1 cellular context compared by ENCODE assay signal in the genomic region with DNA sequence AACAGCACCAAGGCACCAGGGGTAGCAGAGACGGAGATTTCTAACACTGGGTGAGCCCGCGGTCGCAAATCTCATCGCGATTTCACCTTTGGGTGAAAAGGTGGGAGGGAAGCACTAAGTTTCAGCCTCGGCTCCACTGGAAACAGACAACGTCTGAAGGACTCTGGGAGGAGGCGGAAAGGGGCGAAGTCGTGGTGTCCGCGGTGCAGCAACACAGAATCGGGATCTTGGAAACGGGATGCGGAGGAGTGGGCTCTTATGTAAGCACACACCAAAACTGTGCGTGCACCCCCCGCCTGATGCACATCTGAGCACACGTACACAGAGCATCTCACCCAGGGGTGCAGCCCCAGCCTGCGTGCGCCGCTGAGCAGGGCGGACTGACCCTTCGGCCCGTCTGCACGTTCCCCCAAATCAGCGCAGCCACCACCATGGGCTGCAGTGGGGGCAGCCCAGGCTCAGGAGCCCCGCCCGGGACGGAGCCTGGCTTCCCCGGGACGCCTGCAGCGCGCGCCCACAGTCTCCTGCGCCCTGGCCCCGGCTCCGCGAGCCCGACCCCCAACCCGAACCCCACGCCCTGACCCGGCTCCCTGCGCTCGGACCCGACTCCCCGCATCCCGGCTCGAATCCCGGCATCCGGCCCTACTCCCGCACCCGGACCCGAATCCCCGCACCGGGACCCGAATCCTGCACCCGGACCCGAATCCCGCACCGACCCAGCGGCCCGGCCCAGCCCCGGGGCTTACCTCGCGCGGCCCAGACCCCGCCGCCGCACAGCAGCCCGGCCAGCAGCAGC.
TF ChIP-seq lines count a peak whose summit lies in the region.

No MANE protein-coding gene starts in this region.

TF ChIP-seq in HepG2, 621 proteins besides CTCF, POLR2A, EP300 and RAD21 (continued from another document and continues in another):
- TF ChIP-seq, protein P1, sequence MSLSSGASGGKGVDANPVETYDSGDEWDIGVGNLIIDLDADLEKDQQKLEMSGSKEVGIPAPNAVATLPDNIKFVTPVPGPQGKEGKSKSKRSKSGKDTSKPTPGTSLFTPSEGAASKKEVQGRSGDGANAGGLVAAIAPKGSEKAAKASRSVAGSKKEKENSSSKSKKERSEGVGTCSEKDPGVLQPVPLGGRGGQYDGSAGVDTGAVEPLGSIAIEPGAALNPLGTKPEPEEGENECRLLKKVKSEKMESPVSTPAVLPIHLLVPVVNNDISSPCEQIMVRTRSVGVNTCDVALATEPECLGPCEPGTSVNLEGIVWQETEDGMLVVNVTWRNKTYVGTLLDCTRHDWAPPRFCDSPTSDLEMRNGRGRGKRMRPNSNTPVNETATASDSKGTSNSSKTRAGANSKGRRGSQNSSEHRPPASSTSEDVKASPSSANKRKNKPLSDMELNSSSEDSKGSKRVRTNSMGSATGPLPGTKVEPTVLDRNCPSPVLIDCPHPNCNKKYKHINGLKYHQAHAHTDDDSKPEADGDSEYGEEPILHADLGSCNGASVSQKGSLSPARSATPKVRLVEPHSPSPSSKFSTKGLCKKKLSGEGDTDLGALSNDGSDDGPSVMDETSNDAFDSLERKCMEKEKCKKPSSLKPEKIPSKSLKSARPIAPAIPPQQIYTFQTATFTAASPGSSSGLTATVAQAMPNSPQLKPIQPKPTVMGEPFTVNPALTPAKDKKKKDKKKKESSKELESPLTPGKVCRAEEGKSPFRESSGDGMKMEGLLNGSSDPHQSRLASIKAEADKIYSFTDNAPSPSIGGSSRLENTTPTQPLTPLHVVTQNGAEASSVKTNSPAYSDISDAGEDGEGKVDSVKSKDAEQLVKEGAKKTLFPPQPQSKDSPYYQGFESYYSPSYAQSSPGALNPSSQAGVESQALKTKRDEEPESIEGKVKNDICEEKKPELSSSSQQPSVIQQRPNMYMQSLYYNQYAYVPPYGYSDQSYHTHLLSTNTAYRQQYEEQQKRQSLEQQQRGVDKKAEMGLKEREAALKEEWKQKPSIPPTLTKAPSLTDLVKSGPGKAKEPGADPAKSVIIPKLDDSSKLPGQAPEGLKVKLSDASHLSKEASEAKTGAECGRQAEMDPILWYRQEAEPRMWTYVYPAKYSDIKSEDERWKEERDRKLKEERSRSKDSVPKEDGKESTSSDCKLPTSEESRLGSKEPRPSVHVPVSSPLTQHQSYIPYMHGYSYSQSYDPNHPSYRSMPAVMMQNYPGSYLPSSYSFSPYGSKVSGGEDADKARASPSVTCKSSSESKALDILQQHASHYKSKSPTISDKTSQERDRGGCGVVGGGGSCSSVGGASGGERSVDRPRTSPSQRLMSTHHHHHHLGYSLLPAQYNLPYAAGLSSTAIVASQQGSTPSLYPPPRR (CRISPR knock-in tag; IDR thresholded peaks at IDR 0.05; ENCODE audit: borderline replicate concordance) = 0 out of 2 replicates have a peak, but pooled peaks have one; percentile 36
- TF ChIP-seq RXRB (CRISPR knock-in tag; IDR thresholded peaks at IDR 0.05; ENCODE audit: borderline replicate concordance) = no peak
- TF ChIP-seq, protein P2, sequence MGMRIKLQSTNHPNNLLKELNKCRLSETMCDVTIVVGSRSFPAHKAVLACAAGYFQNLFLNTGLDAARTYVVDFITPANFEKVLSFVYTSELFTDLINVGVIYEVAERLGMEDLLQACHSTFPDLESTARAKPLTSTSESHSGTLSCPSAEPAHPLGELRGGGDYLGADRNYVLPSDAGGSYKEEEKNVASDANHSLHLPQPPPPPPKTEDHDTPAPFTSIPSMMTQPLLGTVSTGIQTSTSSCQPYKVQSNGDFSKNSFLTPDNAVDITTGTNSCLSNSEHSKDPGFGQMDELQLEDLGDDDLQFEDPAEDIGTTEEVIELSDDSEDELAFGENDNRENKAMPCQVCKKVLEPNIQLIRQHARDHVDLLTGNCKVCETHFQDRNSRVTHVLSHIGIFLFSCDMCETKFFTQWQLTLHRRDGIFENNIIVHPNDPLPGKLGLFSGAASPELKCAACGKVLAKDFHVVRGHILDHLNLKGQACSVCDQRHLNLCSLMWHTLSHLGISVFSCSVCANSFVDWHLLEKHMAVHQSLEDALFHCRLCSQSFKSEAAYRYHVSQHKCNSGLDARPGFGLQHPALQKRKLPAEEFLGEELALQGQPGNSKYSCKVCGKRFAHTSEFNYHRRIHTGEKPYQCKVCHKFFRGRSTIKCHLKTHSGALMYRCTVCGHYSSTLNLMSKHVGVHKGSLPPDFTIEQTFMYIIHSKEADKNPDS (CRISPR knock-in tag; IDR thresholded peaks at IDR 0.05) = no peak
- TF ChIP-seq KLF16 (CRISPR knock-in tag; IDR thresholded peaks at IDR 0.05) = no peak
- TF ChIP-seq, protein P3, sequence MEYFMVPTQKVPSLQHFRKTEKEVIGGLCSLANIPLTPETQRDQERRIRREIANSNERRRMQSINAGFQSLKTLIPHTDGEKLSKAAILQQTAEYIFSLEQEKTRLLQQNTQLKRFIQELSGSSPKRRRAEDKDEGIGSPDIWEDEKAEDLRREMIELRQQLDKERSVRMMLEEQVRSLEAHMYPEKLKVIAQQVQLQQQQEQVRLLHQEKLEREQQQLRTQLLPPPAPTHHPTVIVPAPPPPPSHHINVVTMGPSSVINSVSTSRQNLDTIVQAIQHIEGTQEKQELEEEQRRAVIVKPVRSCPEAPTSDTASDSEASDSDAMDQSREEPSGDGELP (IDR thresholded peaks at IDR 0.05; ENCODE audit: borderline replicate concordance, low read depth) = no peak
- no peak for TF ChIP-seq RBAK (CRISPR knock-in tag; IDR thresholded peaks at IDR 0.05)
- no peak for TF ChIP-seq HDAC6 (IDR thresholded peaks at IDR 0.05; ENCODE audit: low read depth, low read length)
- TF ChIP-seq, protein P4, sequence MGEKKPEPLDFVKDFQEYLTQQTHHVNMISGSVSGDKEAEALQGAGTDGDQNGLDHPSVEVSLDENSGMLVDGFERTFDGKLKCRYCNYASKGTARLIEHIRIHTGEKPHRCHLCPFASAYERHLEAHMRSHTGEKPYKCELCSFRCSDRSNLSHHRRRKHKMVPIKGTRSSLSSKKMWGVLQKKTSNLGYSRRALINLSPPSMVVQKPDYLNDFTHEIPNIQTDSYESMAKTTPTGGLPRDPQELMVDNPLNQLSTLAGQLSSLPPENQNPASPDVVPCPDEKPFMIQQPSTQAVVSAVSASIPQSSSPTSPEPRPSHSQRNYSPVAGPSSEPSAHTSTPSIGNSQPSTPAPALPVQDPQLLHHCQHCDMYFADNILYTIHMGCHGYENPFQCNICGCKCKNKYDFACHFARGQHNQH (CRISPR knock-in tag; IDR thresholded peaks at IDR 0.05) = no peak
- TF ChIP-seq ZNF674 (CRISPR knock-in tag; IDR thresholded peaks at IDR 0.05; ENCODE audit: low read depth) = no peak
- no peak for TF ChIP-seq HOXA3 (CRISPR knock-in tag; IDR thresholded peaks at IDR 0.05)
- no peak for TF ChIP-seq MBD4 (IDR thresholded peaks at IDR 0.05; ENCODE audit: borderline replicate concordance, low read length)
- TF ChIP-seq ZNF577 (CRISPR knock-in tag; IDR thresholded peaks at IDR 0.05; ENCODE audit: borderline replicate concordance, low read depth) = no peak
- TF ChIP-seq, protein P5, sequence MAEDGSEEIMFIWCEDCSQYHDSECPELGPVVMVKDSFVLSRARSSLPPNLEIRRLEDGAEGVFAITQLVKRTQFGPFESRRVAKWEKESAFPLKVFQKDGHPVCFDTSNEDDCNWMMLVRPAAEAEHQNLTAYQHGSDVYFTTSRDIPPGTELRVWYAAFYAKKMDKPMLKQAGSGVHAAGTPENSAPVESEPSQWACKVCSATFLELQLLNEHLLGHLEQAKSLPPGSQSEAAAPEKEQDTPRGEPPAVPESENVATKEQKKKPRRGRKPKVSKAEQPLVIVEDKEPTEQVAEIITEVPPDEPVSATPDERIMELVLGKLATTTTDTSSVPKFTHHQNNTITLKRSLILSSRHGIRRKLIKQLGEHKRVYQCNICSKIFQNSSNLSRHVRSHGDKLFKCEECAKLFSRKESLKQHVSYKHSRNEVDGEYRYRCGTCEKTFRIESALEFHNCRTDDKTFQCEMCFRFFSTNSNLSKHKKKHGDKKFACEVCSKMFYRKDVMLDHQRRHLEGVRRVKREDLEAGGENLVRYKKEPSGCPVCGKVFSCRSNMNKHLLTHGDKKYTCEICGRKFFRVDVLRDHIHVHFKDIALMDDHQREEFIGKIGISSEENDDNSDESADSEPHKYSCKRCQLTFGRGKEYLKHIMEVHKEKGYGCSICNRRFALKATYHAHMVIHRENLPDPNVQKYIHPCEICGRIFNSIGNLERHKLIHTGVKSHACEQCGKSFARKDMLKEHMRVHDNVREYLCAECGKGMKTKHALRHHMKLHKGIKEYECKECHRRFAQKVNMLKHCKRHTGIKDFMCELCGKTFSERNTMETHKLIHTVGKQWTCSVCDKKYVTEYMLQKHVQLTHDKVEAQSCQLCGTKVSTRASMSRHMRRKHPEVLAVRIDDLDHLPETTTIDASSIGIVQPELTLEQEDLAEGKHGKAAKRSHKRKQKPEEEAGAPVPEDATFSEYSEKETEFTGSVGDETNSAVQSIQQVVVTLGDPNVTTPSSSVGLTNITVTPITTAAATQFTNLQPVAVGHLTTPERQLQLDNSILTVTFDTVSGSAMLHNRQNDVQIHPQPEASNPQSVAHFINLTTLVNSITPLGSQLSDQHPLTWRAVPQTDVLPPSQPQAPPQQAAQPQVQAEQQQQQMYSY (CRISPR knock-in tag; IDR thresholded peaks at IDR 0.05) = no peak
- TF ChIP-seq, protein P6, sequence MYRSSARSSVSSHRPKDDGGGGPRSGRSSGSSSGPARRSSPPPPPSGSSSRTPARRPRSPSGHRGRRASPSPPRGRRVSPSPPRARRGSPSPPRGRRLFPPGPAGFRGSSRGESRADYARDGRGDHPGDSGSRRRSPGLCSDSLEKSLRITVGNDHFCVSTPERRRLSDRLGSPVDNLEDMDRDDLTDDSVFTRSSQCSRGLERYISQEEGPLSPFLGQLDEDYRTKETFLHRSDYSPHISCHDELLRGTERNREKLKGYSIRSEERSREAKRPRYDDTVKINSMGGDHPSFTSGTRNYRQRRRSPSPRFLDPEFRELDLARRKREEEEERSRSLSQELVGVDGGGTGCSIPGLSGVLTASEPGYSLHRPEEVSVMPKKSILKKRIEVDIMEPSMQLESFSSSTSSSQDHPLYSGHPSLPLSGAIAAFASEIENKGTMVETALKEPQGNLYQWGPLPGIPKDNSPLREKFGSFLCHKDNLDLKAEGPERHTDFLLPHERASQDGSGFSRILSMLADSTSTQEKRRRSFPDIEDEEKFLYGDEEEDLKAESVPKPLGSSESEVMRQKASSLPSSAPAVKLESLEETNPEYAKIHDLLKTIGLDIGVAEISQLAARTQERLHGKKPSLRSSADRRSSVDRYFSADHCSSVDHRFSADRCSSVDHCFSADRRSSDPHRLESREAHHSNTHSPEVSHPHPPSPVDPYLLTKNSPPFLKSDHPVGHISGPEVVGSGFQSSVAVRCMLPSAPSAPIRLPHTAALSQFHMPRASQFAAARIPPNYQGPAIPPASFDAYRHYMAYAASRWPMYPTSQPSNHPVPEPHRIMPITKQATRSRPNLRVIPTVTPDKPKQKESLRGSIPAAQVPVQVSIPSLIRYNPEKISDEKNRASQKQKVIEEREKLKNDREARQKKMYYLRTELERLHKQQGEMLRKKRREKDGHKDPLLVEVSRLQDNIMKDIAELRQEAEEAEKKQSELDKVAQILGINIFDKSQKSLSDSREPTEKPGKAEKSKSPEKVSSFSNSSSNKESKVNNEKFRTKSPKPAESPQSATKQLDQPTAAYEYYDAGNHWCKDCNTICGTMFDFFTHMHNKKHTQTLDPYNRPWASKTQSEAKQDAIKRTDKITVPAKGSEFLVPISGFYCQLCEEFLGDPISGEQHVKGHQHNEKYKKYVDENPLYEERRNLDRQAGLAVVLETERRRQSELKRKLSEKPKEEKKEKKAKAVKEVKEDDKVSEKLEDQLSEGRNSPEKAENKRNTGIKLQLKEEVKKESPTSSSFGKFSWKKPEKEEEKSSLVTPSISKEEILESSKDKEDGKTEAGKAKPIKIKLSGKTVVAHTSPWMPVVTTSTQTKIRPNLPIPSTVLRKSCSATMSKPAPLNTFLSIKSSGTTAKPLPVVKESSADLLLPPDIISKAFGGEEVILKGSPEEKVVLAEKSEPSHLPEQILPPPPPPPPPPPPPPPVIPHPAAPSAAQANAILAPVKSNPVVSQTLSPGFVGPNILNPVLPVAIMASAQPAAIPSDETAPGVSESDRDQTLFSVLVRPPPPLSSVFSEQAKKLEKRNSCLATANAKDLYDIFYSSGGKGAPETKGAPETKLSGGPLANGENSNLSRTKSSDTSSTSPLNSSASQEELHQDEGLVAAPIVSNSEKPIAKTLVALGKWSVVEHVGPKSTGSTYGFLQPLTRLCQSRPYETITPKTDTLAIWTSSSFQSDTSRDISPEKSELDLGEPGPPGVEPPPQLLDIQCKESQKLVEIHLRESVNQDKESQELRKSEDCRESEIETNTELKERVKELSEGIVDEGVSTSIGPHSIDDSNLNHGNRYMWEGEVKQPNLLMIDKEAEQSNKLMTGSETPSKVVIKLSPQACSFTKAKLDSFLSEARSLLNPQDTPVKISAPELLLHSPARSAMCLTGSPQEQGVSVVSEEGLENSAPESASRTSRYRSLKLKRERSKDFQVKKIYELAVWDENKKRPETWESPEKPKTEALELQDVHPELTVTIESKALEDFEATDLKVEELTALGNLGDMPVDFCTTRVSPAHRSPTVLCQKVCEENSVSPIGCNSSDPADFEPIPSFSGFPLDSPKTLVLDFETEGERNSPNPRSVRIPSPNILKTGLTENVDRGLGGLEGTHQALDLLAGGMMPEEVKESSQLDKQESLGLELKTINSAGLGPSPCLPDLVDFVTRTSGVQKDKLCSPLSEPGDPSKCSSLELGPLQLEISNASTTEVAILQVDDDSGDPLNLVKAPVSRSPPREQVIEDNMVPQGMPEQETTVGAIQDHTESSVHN (CRISPR knock-in tag; IDR thresholded peaks at IDR 0.05) = 0 out of 2 replicates have a peak, but pooled peaks have one; percentile 29
- TF ChIP-seq, protein P7, sequence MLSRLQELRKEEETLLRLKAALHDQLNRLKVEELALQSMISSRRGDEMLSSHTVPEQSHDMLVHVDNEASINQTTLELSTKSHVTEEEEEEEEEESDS (CRISPR knock-in tag; IDR thresholded peaks at IDR 0.05; ENCODE audit: borderline replicate concordance) = no peak
- no peak for TF ChIP-seq ZNF17 (CRISPR knock-in tag; IDR thresholded peaks at IDR 0.05)
- no peak for TF ChIP-seq ZNF33A (CRISPR knock-in tag; IDR thresholded peaks at IDR 0.05; ENCODE audit: borderline replicate concordance)
- no peak for TF ChIP-seq ARID2 (CRISPR knock-in tag; IDR thresholded peaks at IDR 0.05; ENCODE audit: borderline replicate concordance)
- TF ChIP-seq, protein P8, sequence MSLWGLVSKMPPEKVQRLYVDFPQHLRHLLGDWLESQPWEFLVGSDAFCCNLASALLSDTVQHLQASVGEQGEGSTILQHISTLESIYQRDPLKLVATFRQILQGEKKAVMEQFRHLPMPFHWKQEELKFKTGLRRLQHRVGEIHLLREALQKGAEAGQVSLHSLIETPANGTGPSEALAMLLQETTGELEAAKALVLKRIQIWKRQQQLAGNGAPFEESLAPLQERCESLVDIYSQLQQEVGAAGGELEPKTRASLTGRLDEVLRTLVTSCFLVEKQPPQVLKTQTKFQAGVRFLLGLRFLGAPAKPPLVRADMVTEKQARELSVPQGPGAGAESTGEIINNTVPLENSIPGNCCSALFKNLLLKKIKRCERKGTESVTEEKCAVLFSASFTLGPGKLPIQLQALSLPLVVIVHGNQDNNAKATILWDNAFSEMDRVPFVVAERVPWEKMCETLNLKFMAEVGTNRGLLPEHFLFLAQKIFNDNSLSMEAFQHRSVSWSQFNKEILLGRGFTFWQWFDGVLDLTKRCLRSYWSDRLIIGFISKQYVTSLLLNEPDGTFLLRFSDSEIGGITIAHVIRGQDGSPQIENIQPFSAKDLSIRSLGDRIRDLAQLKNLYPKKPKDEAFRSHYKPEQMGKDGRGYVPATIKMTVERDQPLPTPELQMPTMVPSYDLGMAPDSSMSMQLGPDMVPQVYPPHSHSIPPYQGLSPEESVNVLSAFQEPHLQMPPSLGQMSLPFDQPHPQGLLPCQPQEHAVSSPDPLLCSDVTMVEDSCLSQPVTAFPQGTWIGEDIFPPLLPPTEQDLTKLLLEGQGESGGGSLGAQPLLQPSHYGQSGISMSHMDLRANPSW (CRISPR knock-in tag; IDR thresholded peaks at IDR 0.05; ENCODE audit: borderline replicate concordance) = no peak
- TF ChIP-seq ZBTB7B (CRISPR knock-in tag; IDR thresholded peaks at IDR 0.05) = 0 out of 2 replicates have a peak, but pooled peaks have one; percentile 31
- no peak for TF ChIP-seq FIP1L1 (IDR thresholded peaks at IDR 0.05; ENCODE audit: borderline replicate concordance, insufficient read depth, low read depth, low read length)
- TF ChIP-seq ZNF510 (CRISPR knock-in tag; IDR thresholded peaks at IDR 0.05; ENCODE audit: low read depth) = no peak
